In genomic region chr13:48583859-48584311, GRCh38 we compare ENCODE assay signal across 1 cellular context.
TF ChIP-seq lines count a peak whose summit lies in the region.

No MANE protein-coding gene starts in this region.

TF ChIP-seq in endothelial cell of umbilical vein, 7 proteins besides CTCF, POLR2A, EP300 and RAD21 (continued from another document):
- no peak for TF ChIP-seq FOS (IDR thresholded peaks at IDR 0.05; ENCODE audit: borderline replicate concordance, insufficient read depth, low read length)
- no peak for TF ChIP-seq JUN (IDR thresholded peaks at IDR 0.05; ENCODE audit: borderline replicate concordance, insufficient read depth, insufficient read length, low read depth)
- TF ChIP-seq MAX (IDR thresholded peaks at IDR 0.05; ENCODE audit: insufficient read depth, insufficient read length) = no peak
- TF ChIP-seq GATA2 (IDR thresholded peaks at IDR 0.05; ENCODE audit: insufficient read depth, insufficient read length, low read depth, low read length) = no peak
- TF ChIP-seq EZH2 (IDR thresholded peaks at IDR 0.05; ENCODE audit: borderline replicate concordance, low read depth, low read length, severe bottlenecking) = no peak
- no peak for TF ChIP-seq POLR2AphosphoS5 (IDR thresholded peaks at IDR 0.05; ENCODE audit: insufficient read depth, low read depth, low read length)
